ENCODE assay signal across 9 cellular contexts in the genomic region with DNA sequence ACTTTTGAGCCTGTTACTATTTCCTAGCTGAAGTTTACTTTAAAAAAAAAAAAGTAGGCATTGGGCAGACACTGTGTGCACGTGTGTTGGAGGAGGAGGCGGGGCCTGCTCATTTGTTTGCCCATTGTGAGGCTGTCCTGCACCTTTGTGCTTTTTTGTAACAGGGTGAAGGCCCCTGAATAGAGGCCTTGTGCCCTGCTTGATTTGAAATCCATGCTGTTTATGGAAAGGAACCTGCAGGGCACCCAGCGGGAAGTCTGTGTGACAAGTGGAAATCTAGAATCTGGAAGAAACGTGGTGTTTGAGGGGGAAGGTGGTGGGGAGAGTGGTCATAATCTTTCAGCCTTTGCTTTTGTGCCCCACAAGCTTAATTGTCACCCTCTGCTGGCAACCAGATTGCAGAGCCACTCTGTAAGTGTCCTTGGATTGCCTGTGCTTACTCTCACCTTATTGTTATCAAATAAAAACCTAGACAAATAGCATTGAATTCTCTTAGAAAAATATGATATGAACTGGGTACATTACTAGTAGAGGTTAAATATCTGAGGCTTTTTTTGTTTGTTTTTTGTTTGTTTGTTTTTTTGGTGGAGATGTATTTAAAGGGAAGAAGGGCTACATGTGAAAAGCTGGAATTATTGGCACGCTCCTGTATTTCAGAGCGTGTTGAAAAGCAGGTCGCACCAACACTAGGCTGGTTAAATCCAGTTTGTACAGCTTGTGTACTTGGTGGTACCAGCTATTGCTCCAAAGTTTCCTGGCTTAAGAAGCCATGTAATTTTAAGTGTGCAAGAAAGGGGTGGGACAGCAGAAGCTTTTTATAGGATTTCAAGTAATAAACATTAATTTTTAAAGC.
DNase-seq lines count a peak whose midpoint lies in the region; ATAC-seq and TF ChIP-seq lines count a peak whose summit lies in the region.
"Had no signal": no experiment of that assay in that cellular context is flagged by ENCODE, and none has a peak within 500 bp of the region (broad histone marks: within the 10 kb centered on the region; RNA-seq: fewer than 3 reads in every experiment).

No MANE protein-coding gene starts in this region.

- no peak for ATAC-seq in activated CD8-positive, alpha-beta T cell treated with anti-CD3 and anti-CD28 coated beads for 36 hours
- ATAC-seq in activated CD8-positive, alpha-beta T cell treated with anti-CD3 and anti-CD28 coated beads, Interleukin-2, amount 10 ng/mL, durations not matched to agents 7 days and 5 days, result no peak
- peak; percentile 49; the same call in 2 of the 3 replicates for ATAC-seq in RWPE2 (ENCODE audit: low read depth)
- ATAC-seq in GM18867 (IDR thresholded peaks at IDR 0.05; ENCODE audit: unreplicated experiment), result no peak
- no peak for ATAC-seq in HG03469 (IDR thresholded peaks at IDR 0.05; ENCODE audit: unreplicated experiment)

- POLR2A ChIA-PET in activated CD8-positive, alpha-beta T cell treated with anti-CD3 and anti-CD28 coated beads for 36 hours (lab: Charles Lee), result no interaction called here
- POLR2A ChIA-PET in activated CD8-positive, alpha-beta T cell treated with anti-CD3 and anti-CD28 coated beads, Interleukin-2, amount 10 ng/mL, durations not matched to agents 7 days and 5 days (lab: Charles Lee), result no interaction called here

- H3K9me3 Mint-ChIP-seq in activated CD8-positive, alpha-beta T cell treated with anti-CD3 and anti-CD28 coated beads for 36 hours, result no peaks in the 10 kb centered on the region
- no peaks in the 10 kb centered on the region for H3K9me3 Mint-ChIP-seq in activated CD8-positive, alpha-beta T cell treated with anti-CD3 and anti-CD28 coated beads, Interleukin-2, amount 10 ng/mL, durations not matched to agents 7 days and 5 days (ENCODE audit: insufficient read depth)

- peaks cover 76% of the 10 kb centered on the region for H3K4me1 Mint-ChIP-seq in activated CD8-positive, alpha-beta T cell treated with anti-CD3 and anti-CD28 coated beads for 36 hours (ENCODE audit: low read depth)
- peaks cover 11% of the 10 kb centered on the region for H3K4me1 Mint-ChIP-seq in activated CD8-positive, alpha-beta T cell treated with anti-CD3 and anti-CD28 coated beads, Interleukin-2, amount 10 ng/mL, durations not matched to agents 7 days and 5 days (ENCODE audit: low read depth)

- H3K27ac ChIP-seq in RWPE2 (ENCODE audit: poor library complexity, severe bottlenecking) (peak overlapping the region; percentile 12), iPS-18a (ENCODE audit: low read length) (no peak overlapping the region), tibial artery (peak overlapping the region; percentile 8 to 23)
- H3K27ac ChIP-seq: KMS-11 had no signal

- peak overlapping the region; percentile 51 for H3K27ac Mint-ChIP-seq in activated CD8-positive, alpha-beta T cell treated with anti-CD3 and anti-CD28 coated beads for 36 hours
- H3K27ac Mint-ChIP-seq in activated CD8-positive, alpha-beta T cell treated with anti-CD3 and anti-CD28 coated beads, Interleukin-2, amount 10 ng/mL, durations not matched to agents 7 days and 5 days, result no peak overlapping the region

- CTCF ChIA-PET in activated CD8-positive, alpha-beta T cell treated with anti-CD3 and anti-CD28 coated beads for 36 hours (lab: Charles Lee), result interaction anchor here (1.0 to 1.1 kb wide), 3 partner anchors 8 to 134 kb away, joined by 3 to 5 read pairs (median 3); no protein-coding TSS in a partner anchor
- CTCF ChIA-PET in activated CD8-positive, alpha-beta T cell treated with anti-CD3 and anti-CD28 coated beads, Interleukin-2, amount 10 ng/mL, durations not matched to agents 7 days and 5 days (lab: Charles Lee), result interaction anchor here (1.2 to 1.7 kb wide), 3 partner anchors 14 to 369 kb away, joined by 3 to 5 read pairs (median 4); no protein-coding TSS in a partner anchor

- intact Hi-C loops in activated CD8-positive, alpha-beta T cell treated with anti-CD3 and anti-CD28 coated beads for 36 hours (cut with micrococcal nuclease), result no loop called here
- intact Hi-C loops in tibial artery (cut with DNase I; ENCODE audit: low total_unique reads), result no loop called here

- H3K27me3 Mint-ChIP-seq in activated CD8-positive, alpha-beta T cell treated with anti-CD3 and anti-CD28 coated beads for 36 hours, result no peaks in the 10 kb centered on the region
- no peaks in the 10 kb centered on the region for H3K27me3 Mint-ChIP-seq in activated CD8-positive, alpha-beta T cell treated with anti-CD3 and anti-CD28 coated beads, Interleukin-2, amount 10 ng/mL, durations not matched to agents 7 days and 5 days (ENCODE audit: low read depth)

- H3K4me3 ChIP-seq in RWPE2 (ENCODE audit: severe bottlenecking), result no peak overlapping the region
- peak overlapping the region; percentile 6 for H3K4me3 ChIP-seq in iPS-18a (ENCODE audit: low read length)
- no peak overlapping the region for H3K4me3 ChIP-seq in tibial artery

- H3K36me3 ChIP-seq in RWPE2 (ENCODE audit: low read depth) (peaks cover 10% of the 10 kb centered on the region; the same call in 1 of the 2 replicates), iPS-18a (ENCODE audit: control insufficient read depth, low read depth, low read length) (peaks cover 6% of the 10 kb centered on the region), tibial artery (peaks cover 0 to 4% (median 0%) of the 10 kb centered on the region in 3 donors)

- H3K36me3 Mint-ChIP-seq in activated CD8-positive, alpha-beta T cell treated with anti-CD3 and anti-CD28 coated beads for 36 hours (ENCODE audit: low read depth), result peaks cover 14% of the 10 kb centered on the region
- H3K36me3 Mint-ChIP-seq in activated CD8-positive, alpha-beta T cell treated with anti-CD3 and anti-CD28 coated beads, Interleukin-2, amount 10 ng/mL, durations not matched to agents 7 days and 5 days (ENCODE audit: low read depth), result peaks cover 11% of the 10 kb centered on the region

- H3K9me3 ChIP-seq in RWPE2 (ENCODE audit: severe bottlenecking) (no peaks in the 10 kb centered on the region), iPS-18a (ENCODE audit: control insufficient read depth, low read depth, low read length) (no peaks in the 10 kb centered on the region), tibial artery (no peaks in the 10 kb centered on the region)

- H3K9ac ChIP-seq in iPS-18a (ENCODE audit: low read length), result no peak overlapping the region
- H3K9ac ChIP-seq: KMS-11 had no signal

- no peak overlapping the region for H3K4me3 Mint-ChIP-seq in activated CD8-positive, alpha-beta T cell treated with anti-CD3 and anti-CD28 coated beads for 36 hours
- H3K4me3 Mint-ChIP-seq in activated CD8-positive, alpha-beta T cell treated with anti-CD3 and anti-CD28 coated beads, Interleukin-2, amount 10 ng/mL, durations not matched to agents 7 days and 5 days, result no peak overlapping the region

- H3K4me1 ChIP-seq in RWPE2 (ENCODE audit: insufficient read depth, poor library complexity, severe bottlenecking) (peaks cover 18% of the 10 kb centered on the region), iPS-18a (ENCODE audit: control insufficient read depth, low read depth, low read length) (peaks cover 30% of the 10 kb centered on the region), tibial artery (peaks cover 0 to 45% (median 21%) of the 10 kb centered on the region in 4 donors)

- TF ChIP-seq CTCF in activated CD8-positive, alpha-beta T cell treated with anti-CD3 and anti-CD28 coated beads for 36 hours (IDR thresholded peaks at IDR 0.05), result peak; percentile 11
- TF ChIP-seq CTCF in RWPE2 (IDR thresholded peaks at IDR 0.05; ENCODE audit: poor library complexity, severe bottlenecking) (no peak), tibial artery (IDR thresholded peaks at IDR 0.05) (no peak)

- peak; percentile 27 for DNase-seq in activated CD8-positive, alpha-beta T cell treated with anti-CD3 and anti-CD28 coated beads for 36 hours
- DNase-seq in activated CD8-positive, alpha-beta T cell treated with anti-CD3 and anti-CD28 coated beads, Interleukin-2, amount 10 ng/mL, durations not matched to agents 7 days and 5 days, result no peak
- no peak for DNase-seq in RWPE2 (ENCODE audit: low spot score)
- DNase-seq in tibial artery, result no peak
- no peak for DNase-seq in activated effector memory CD4-positive, alpha-beta T cell treated with Interleukin-2 at 50 U/mL for 16 hours

- H3K27me3 ChIP-seq in RWPE2 (ENCODE audit: insufficient read depth, poor library complexity, severe bottlenecking) (no peaks in the 10 kb centered on the region), iPS-18a (ENCODE audit: control insufficient read depth, insufficient read depth, low read length) (no peaks in the 10 kb centered on the region), tibial artery (no peaks in the 10 kb centered on the region)
